Comparison of ENCODE assay signal across 8 cellular contexts in the genomic region with DNA sequence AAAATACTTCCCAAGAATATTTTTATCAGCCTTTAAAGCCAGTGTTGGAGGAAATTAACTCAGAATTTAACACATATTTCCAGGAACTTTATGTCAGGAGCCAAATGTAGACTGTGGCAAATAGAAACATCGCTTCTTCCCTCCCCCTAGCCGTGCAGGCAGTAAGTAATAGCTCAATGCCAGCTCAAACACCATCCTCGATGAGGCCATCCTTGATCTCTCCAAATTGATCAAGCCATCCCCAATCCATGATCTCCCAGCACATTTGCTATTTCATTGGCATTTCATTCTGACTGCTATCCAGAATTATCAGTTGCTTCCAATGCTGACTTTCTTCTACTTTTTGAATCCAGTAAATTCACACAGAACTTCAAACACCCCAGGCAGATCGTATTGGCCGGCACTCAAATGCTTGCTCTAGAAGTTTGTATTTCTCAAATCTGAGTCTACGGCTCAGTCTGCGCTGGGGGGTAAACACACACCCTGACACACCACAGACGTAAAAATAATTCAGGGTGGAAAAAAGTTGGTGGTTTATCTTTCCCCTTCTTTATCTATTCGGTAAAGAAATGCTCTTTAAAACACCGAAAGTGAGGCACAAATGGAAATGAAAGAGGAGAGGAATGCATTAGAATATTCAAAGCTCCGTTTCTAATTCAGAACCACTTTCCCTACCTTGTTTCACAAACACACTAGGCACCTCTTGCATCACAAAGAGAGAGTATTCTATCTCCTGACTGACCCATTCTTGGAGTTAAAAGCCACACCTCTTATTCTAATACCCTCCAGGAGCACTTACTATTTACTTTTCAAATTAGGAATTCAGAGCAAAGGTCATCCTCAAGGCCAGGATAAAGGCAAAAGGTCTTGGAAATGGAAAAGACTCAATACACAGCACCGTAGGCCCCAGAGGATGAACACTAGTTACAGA. TPM values are rescaled to one million over a fixed set of nuclear protein-coding genes. Genes with fewer than 3 reads are reported as not detected.
A peak's percentile ranks its signal among the peaks of the same experiment; 100 is the strongest.
DNase-seq lines count a peak whose midpoint lies in the region; ATAC-seq and TF ChIP-seq lines count a peak whose summit lies in the region.

No MANE protein-coding gene starts in this region.

- peak overlapping the region; percentile 56 for H3K27ac ChIP-seq in OCI-LY3 (ENCODE audit: low read length)

- H3K4me3 Mint-ChIP-seq in activated CD4-positive, alpha-beta T cell treated with anti-CD3 and anti-CD28 coated beads, Interleukin-2, amount 10 ng/mL, durations not matched to agents 24 days and 14 days: peak overlapping the region; percentile 100

- no peak for DNase-seq in activated CD4-positive, alpha-beta T cell treated with anti-CD3 and anti-CD28 coated beads, Interleukin-2, amount 10 ng/mL, durations not matched to agents 24 days and 14 days
- DNase-seq in activated CD4-positive, alpha-beta T cell treated with anti-CD3 and anti-CD28 coated beads, Interleukin-2, amount 50 U/mL, for 48 hours: no peak
- DNase-seq in dermis blood vessel endothelial cell: peak; percentile 7
- DNase-seq in mucosa of descending colon: no peak
- no peak for DNase-seq in hypothalamus (lab: John Stamatoyannopoulos, UW)
- no peak for DNase-seq in activated CD4-positive, alpha-beta T cell treated with anti-CD3 and anti-CD28 coated beads, Interleukin-2, amount 50 U/mL, for 1 hour

- H3K9me3 ChIP-seq in OCI-LY3 (ENCODE audit: insufficient read depth, low read length): no peaks in the 10 kb centered on the region
- H3K9me3 ChIP-seq in mucosa of descending colon: no peaks in the 10 kb centered on the region

- peaks cover 60% of the 10 kb centered on the region for H3K79me2 ChIP-seq in OCI-LY3 (ENCODE audit: low read length)

- TF ChIP-seq CTCF in OCI-LY3 (IDR thresholded peaks at IDR 0.05; ENCODE audit: low read depth, low read length) (no peak), mucosa of descending colon (IDR thresholded peaks at IDR 0.05) (no peak)

- intact Hi-C loops in activated CD4-positive, alpha-beta T cell treated with anti-CD3 and anti-CD28 coated beads, Interleukin-2, amount 10 ng/mL, durations not matched to agents 24 days and 14 days (cut with micrococcal nuclease): loop anchor here (2.0 to 10.0 kb wide), 6 partner anchors 41 to 1503 kb away; a partner anchor contains a TSS
- intact Hi-C loops in mucosa of descending colon (cut with DNase I, micrococcal nuclease): no loop called here

- peaks cover 30% of the 10 kb centered on the region for H3K4me1 Mint-ChIP-seq in activated CD4-positive, alpha-beta T cell treated with anti-CD3 and anti-CD28 coated beads, Interleukin-2, amount 10 ng/mL, durations not matched to agents 24 days and 14 days

- peaks cover 17% of the 10 kb centered on the region for H3K4me1 ChIP-seq in OCI-LY3 (ENCODE audit: low read length)
- H3K4me1 ChIP-seq in mucosa of descending colon (ENCODE audit: low read depth): peaks cover 9% of the 10 kb centered on the region

- H3K27ac Mint-ChIP-seq in activated CD4-positive, alpha-beta T cell treated with anti-CD3 and anti-CD28 coated beads, Interleukin-2, amount 10 ng/mL, durations not matched to agents 24 days and 14 days: peak overlapping the region; percentile 99

- H4K20me1 ChIP-seq in OCI-LY3 (ENCODE audit: insufficient read depth, low read length): peaks cover 46% of the 10 kb centered on the region

- peaks cover 11% of the 10 kb centered on the region for H3K36me3 ChIP-seq in OCI-LY3 (replicated peaks; ENCODE audit: low read depth, low read length)
- H3K36me3 ChIP-seq in mucosa of descending colon (ENCODE audit: low read depth): no peaks in the 10 kb centered on the region

- ATAC-seq in HG02798 (IDR thresholded peaks at IDR 0.05; ENCODE audit: poor library complexity, unreplicated experiment) (peak; percentile 34), mucosa of descending colon (peak; percentile 29)

- no peaks in the 10 kb centered on the region for H3K27me3 ChIP-seq in OCI-LY3 (ENCODE audit: low read depth, low read length)

- no peaks in the 10 kb centered on the region for H3K9me3 Mint-ChIP-seq in activated CD4-positive, alpha-beta T cell treated with anti-CD3 and anti-CD28 coated beads, Interleukin-2, amount 10 ng/mL, durations not matched to agents 24 days and 14 days

- peak overlapping the region; percentile 76 for H3K4me2 ChIP-seq in OCI-LY3 (ENCODE audit: low read length)

- peaks cover 14% of the 10 kb centered on the region for H3K36me3 Mint-ChIP-seq in activated CD4-positive, alpha-beta T cell treated with anti-CD3 and anti-CD28 coated beads, Interleukin-2, amount 10 ng/mL, durations not matched to agents 24 days and 14 days (ENCODE audit: low read depth)

- H3K27me3 Mint-ChIP-seq in activated CD4-positive, alpha-beta T cell treated with anti-CD3 and anti-CD28 coated beads, Interleukin-2, amount 10 ng/mL, durations not matched to agents 24 days and 14 days: no peaks in the 10 kb centered on the region

- 0 out of 2 replicates have a peak overlapping the region, but pooled peaks have one; percentile 2 for H2AFZ ChIP-seq in OCI-LY3 (ENCODE audit: low read depth, low read length)

- peak overlapping the region; percentile 89 for H3K9ac ChIP-seq in OCI-LY3 (ENCODE audit: low read length)

- H3K4me3 ChIP-seq in OCI-LY3 (ENCODE audit: low read length) (peak overlapping the region; percentile 85), mucosa of descending colon (peak overlapping the region; percentile 85)

RNA-seq across cellular contexts. Expression of a gene that starts 1.0 kb away (rescaled TPM):
- 21.4 and 22.6 TPM in 2 replicates for total RNA-seq in activated CD4-positive, alpha-beta T cell treated with anti-CD3 and anti-CD28 coated beads, Interleukin-2, amount 10 ng/mL, durations not matched to agents 24 days and 14 days
- 28.1 and 29.0 TPM in 2 replicates for total RNA-seq in dermis blood vessel endothelial cell
- total RNA-seq in mucosa of descending colon: 1 to 10 TPM; 5.2 to 8.1 (median 5.9) TPM

RNA-seq across cellular contexts. Expression of a gene that starts 54.6 kb away (rescaled TPM):
- total RNA-seq in activated CD4-positive, alpha-beta T cell treated with anti-CD3 and anti-CD28 coated beads, Interleukin-2, amount 10 ng/mL, durations not matched to agents 24 days and 14 days: 0.12 and 0.14 TPM in 2 replicates
- total RNA-seq in dermis blood vessel endothelial cell (not detected in 2 replicates), mucosa of descending colon (not detected)
